27 cellular contexts compared by ENCODE assay signal in the genomic region with DNA sequence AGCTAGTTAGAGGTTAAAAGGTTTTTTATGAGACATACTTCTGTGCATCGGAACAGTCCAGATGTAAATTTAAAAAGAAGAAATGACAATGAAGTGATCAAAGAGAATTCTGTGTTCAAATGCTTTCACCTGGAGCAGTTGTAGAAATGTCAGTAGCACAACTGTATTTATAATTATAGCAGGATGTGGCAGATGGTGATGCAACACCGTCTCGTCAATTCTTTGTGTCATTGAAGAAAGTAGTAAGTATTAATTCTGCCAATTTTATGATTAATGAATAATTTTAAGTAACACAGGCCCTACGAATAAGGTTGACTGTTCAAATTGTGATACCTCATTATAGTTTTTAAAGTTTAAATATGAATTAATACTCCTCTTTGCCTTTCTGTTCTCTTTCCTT.
"Had no signal": no experiment of that assay in that cellular context is flagged by ENCODE, and none has a peak within 500 bp of the region (broad histone marks: within the 10 kb centered on the region; RNA-seq: fewer than 3 reads in every experiment).

No MANE protein-coding gene starts in this region.

- H3K27ac Mint-ChIP-seq: activated CD4-positive, alpha-beta T cell treated with anti-CD3 and anti-CD28 coated beads for 36 hours; activated CD8-positive, alpha-beta memory T cell treated with anti-CD3 and anti-CD28 coated beads, Interleukin-2, amount 10 ng/mL, durations not matched to agents 7 days and 5 days; activated CD8-positive, alpha-beta T cell treated with anti-CD3 and anti-CD28 coated beads, Interleukin-2, amount 10 ng/mL, durations not matched to agents 7 days and 5 days; activated naive CD4-positive, alpha-beta T cell treated with anti-CD3 and anti-CD28 coated beads for 36 hours; nephron had no signal

- H3K27me3 Mint-ChIP-seq: activated CD4-positive, alpha-beta T cell treated with anti-CD3 and anti-CD28 coated beads for 36 hours; activated CD8-positive, alpha-beta memory T cell treated with anti-CD3 and anti-CD28 coated beads, Interleukin-2, amount 10 ng/mL, durations not matched to agents 7 days and 5 days; activated naive CD8-positive, alpha-beta T cell treated with anti-CD3 and anti-CD28 coated beads for 36 hours had no signal

- H3K9me3 ChIP-seq: adrenal gland, body of pancreas had no signal

- H3K4me1 Mint-ChIP-seq: activated CD8-positive, alpha-beta memory T cell treated with anti-CD3 and anti-CD28 coated beads, Interleukin-2, amount 10 ng/mL, durations not matched to agents 7 days and 5 days; nephron had no signal

- H3K27ac ChIP-seq: adrenal gland, body of pancreas, cardiac muscle cell, coronary artery, dorsolateral prefrontal cortex, thoracic aorta had no signal

- H3K4me3 ChIP-seq: adrenal gland, body of pancreas, cardiac muscle cell, coronary artery, dorsolateral prefrontal cortex, thoracic aorta had no signal

- H3K27me3 ChIP-seq: adrenal gland, body of pancreas, cardiac muscle cell, dorsolateral prefrontal cortex had no signal

- H3K4me1 ChIP-seq: adrenal gland, body of pancreas had no signal

- ATAC-seq: activated CD4-positive, alpha-beta T cell treated with anti-CD3 and anti-CD28 coated beads for 36 hours; activated CD8-positive, alpha-beta memory T cell treated with anti-CD3 and anti-CD28 coated beads, Interleukin-2, amount 10 ng/mL, durations not matched to agents 7 days and 5 days; activated CD8-positive, alpha-beta T cell treated with anti-CD3 and anti-CD28 coated beads, Interleukin-2, amount 10 ng/mL, durations not matched to agents 7 days and 5 days; body of pancreas; left cardiac atrium; left ventricle myocardium superior; right cardiac atrium had no signal

- H3K36me3 ChIP-seq: adrenal gland, cardiac muscle cell, thoracic aorta had no signal

- H3K4me3 Mint-ChIP-seq: activated CD4-positive, alpha-beta T cell treated with anti-CD3 and anti-CD28 coated beads for 36 hours; activated CD8-positive, alpha-beta memory T cell treated with anti-CD3 and anti-CD28 coated beads, Interleukin-2, amount 10 ng/mL, durations not matched to agents 7 days and 5 days; activated CD8-positive, alpha-beta T cell treated with anti-CD3 and anti-CD28 coated beads, Interleukin-2, amount 10 ng/mL, durations not matched to agents 7 days and 5 days; activated naive CD4-positive, alpha-beta T cell treated with anti-CD3 and anti-CD28 coated beads for 36 hours; activated naive CD8-positive, alpha-beta T cell treated with anti-CD3 and anti-CD28 coated beads for 36 hours; nephron had no signal

- DNase-seq: activated CD4-positive, alpha-beta T cell treated with anti-CD3 and anti-CD28 coated beads for 36 hours; activated CD4-positive, CD25-positive, alpha-beta regulatory T cell; activated CD8-positive, alpha-beta memory T cell treated with anti-CD3 and anti-CD28 coated beads, Interleukin-2, amount 10 ng/mL, durations not matched to agents 7 days and 5 days; activated CD8-positive, alpha-beta T cell treated with anti-CD3 and anti-CD28 coated beads, Interleukin-2, amount 10 ng/mL, durations not matched to agents 7 days and 5 days; activated effector memory CD4-positive, alpha-beta T cell treated with Interleukin-2 at 50 U/mL for 16 hours; activated naive CD4-positive, alpha-beta T cell treated with anti-CD3 and anti-CD28 coated beads for 36 hours; activated naive CD8-positive, alpha-beta T cell treated with anti-CD3 and anti-CD28 coated beads for 36 hours; adrenal gland; aorta; body of pancreas; dorsolateral prefrontal cortex; effector memory CD4-positive, alpha-beta T cell; erythroblast; foreskin fibroblast; head of caudate nucleus; hippocampal formation; left cardiac atrium; left ventricle myocardium superior; posterior cingulate gyrus; right cardiac atrium; stimulated activated CD4-positive, alpha-beta T cell treated with anti-CD3 and anti-CD28 coated beads, Interleukin-2, amount 100 ng/mL, for 48 hours; stimulated activated naive CD4-positive, alpha-beta T cell treated with Interleukin-2 at 50 U/mL for 16 hours; trophoblast cell had no signal
